In the genomic region with DNA sequence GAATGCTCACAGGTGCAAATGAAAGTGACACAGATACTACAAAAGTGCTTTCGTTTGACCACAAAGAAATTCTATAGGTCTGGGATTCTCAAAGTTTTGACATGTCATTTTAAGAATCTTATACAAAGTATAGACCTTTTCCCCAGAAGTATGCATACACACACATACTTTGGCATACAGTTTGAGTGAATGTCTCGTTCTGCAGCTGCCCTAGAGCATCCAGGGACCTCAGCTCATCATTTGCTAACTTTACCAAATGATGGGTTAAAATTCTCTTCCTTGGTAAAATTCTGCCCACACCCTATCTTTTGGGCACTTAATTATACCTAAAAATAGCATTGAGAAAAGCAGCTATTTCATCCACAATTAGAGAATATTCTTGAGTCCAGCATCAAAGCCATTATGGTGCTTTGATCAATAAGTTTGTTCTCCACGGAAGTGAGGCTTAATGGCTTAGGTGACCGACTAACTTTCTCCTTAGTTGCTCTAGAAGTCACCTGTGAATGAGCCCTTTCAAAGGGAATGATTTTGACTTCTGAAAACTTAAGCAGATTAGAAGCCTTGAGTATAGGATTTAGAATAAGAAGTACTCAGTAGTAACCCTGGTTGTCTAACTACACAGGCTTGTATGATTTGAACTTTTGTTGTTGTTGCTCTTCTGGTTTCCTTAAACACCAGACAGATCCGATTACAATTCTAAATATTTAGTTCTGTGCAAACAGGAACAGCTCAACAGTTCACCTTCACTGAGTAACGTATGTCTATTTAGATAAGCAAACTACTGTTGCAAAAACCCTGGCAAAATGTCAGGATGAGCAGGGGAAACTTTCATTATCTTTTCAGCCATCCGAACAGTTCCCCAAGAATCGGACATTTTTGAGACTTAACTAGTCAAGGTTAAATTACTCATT, we compare ENCODE assay signal across 16 cellular contexts.
DNase-seq lines count a peak whose midpoint lies in the region; ATAC-seq, FAIRE-seq and TF ChIP-seq lines count a peak whose summit lies in the region.
"Had no signal": no experiment of that assay in that cellular context is flagged by ENCODE, and none has a peak within 500 bp of the region (broad histone marks: within the 10 kb centered on the region; RNA-seq: fewer than 3 reads in every experiment).

No MANE protein-coding gene starts in this region.

- no peak overlapping the region for H2AFZ ChIP-seq in Karpas-422 (ENCODE audit: low read length)
- H2AFZ ChIP-seq in neural progenitor cell (replicated peaks): no peak overlapping the region

- TF ChIP-seq CTCF in D721Med (IDR thresholded peaks at IDR 0.05; ENCODE audit: insufficient read depth, missing control alignments): no peak
- TF ChIP-seq CTCF in neural progenitor cell (IDR thresholded peaks at IDR 0.05): no peak

- peaks cover 5% of the 10 kb centered on the region for H3K4me1 Mint-ChIP-seq in neural progenitor cell
- peaks cover 2% of the 10 kb centered on the region for H3K4me1 Mint-ChIP-seq in T-helper 2 cell treated with Interferon-gamma antibody and Interleukin-4, amounts not matched to agents 5 μg/mL and 100 μg/mL, for 36 hours (ENCODE audit: low read depth)

- H3K4me3 Mint-ChIP-seq in neural progenitor cell: no peak overlapping the region
- no peak overlapping the region for H3K4me3 Mint-ChIP-seq in T-helper 2 cell treated with Interferon-gamma antibody and Interleukin-4, amounts not matched to agents 5 μg/mL and 100 μg/mL, for 36 hours
- H3K4me3 Mint-ChIP-seq: activated T-cell treated with anti-CD3 and anti-CD28 coated beads, Interleukin-2, amount 50 U/mL, for 24 hours had no signal

- H3K9me3 Mint-ChIP-seq in neural progenitor cell: no peaks in the 10 kb centered on the region
- no peaks in the 10 kb centered on the region for H3K9me3 Mint-ChIP-seq in T-helper 2 cell treated with Interferon-gamma antibody and Interleukin-4, amounts not matched to agents 5 μg/mL and 100 μg/mL, for 36 hours
- H3K9me3 Mint-ChIP-seq: activated T-cell treated with anti-CD3 and anti-CD28 coated beads, Interleukin-2, amount 50 U/mL, for 24 hours had no signal

- 0 out of 2 replicates have a peak, but pooled peaks cover 5% of the 10 kb centered on the region for H4K20me1 ChIP-seq in Karpas-422 (ENCODE audit: insufficient read depth, low read depth, low read length)
- no peaks in the 10 kb centered on the region for H4K20me1 ChIP-seq in neural progenitor cell (ENCODE audit: low read depth)

- no peaks in the 10 kb centered on the region for H3K4me1 ChIP-seq in Karpas-422 (ENCODE audit: low read length)
- H3K4me1 ChIP-seq in adipocyte (ENCODE audit: control insufficient read depth, insufficient read depth, low read length): no peaks in the 10 kb centered on the region
- H3K4me1 ChIP-seq in neural progenitor cell: no peaks in the 10 kb centered on the region
- H3K4me1 ChIP-seq: gastroesophageal sphincter had no signal

- no peaks in the 10 kb centered on the region for H3K9me2 ChIP-seq in Karpas-422 (replicated peaks; ENCODE audit: insufficient read depth, low read length)

- H3K4me3 ChIP-seq in Karpas-422 (ENCODE audit: low read length): no peak overlapping the region
- peak overlapping the region; percentile 41 for H3K4me3 ChIP-seq in adipocyte (ENCODE audit: low read length)
- H3K4me3 ChIP-seq in neural progenitor cell: no peak overlapping the region
- H3K4me3 ChIP-seq: gastroesophageal sphincter, thoracic aorta had no signal

- H3K4me2 ChIP-seq in Karpas-422 (ENCODE audit: low read depth, low read length, poor library complexity, severe bottlenecking): no peak overlapping the region
- no peak overlapping the region for H3K4me2 ChIP-seq in neural progenitor cell

- ATAC-seq in left lobe of liver (peak; percentile 78), GM21786 (IDR thresholded peaks at IDR 0.05; ENCODE audit: unreplicated experiment) (no peak)
- ATAC-seq: gastroesophageal sphincter had no signal

- H3K27me3 ChIP-seq in Karpas-422 (ENCODE audit: low read length) (no peaks in the 10 kb centered on the region), adipocyte (replicated peaks; ENCODE audit: control insufficient read depth, insufficient read depth, low read length) (no peaks in the 10 kb centered on the region), neural progenitor cell (no peaks in the 10 kb centered on the region)
- H3K27me3 ChIP-seq: gastroesophageal sphincter had no signal

- H3K9me3 ChIP-seq in Karpas-422 (ENCODE audit: low read length): no peaks in the 10 kb centered on the region
- H3K9me3 ChIP-seq in adipocyte (ENCODE audit: control insufficient read depth, low read length): no peaks in the 10 kb centered on the region
- no peaks in the 10 kb centered on the region for H3K9me3 ChIP-seq in neural progenitor cell (ENCODE audit: low read depth)
- H3K9me3 ChIP-seq: gastroesophageal sphincter, thoracic aorta had no signal

- peaks cover 4% of the 10 kb centered on the region for H3K27me3 Mint-ChIP-seq in neural progenitor cell (ENCODE audit: insufficient read depth, low read depth)
- no peaks in the 10 kb centered on the region for H3K27me3 Mint-ChIP-seq in T-helper 2 cell treated with Interferon-gamma antibody and Interleukin-4, amounts not matched to agents 5 μg/mL and 100 μg/mL, for 36 hours (ENCODE audit: low read depth)
- H3K27me3 Mint-ChIP-seq: activated T-cell treated with anti-CD3 and anti-CD28 coated beads, Interleukin-2, amount 50 U/mL, for 24 hours had no signal

- H3K9ac ChIP-seq in Karpas-422 (ENCODE audit: low read length) (no peak overlapping the region), adipocyte (ENCODE audit: low read length) (no peak overlapping the region), neural progenitor cell (no peak overlapping the region)

- H3K27ac ChIP-seq in Karpas-422 (ENCODE audit: low read length): no peak overlapping the region
- H3K27ac ChIP-seq in neural progenitor cell: no peak overlapping the region
- H3K27ac ChIP-seq: gastroesophageal sphincter, thoracic aorta had no signal

- no peaks in the 10 kb centered on the region for H3F3A ChIP-seq in neural progenitor cell (ENCODE audit: low read depth)

- H3K27ac Mint-ChIP-seq in neural progenitor cell: no peak overlapping the region
- no peak overlapping the region for H3K27ac Mint-ChIP-seq in T-helper 2 cell treated with Interferon-gamma antibody and Interleukin-4, amounts not matched to agents 5 μg/mL and 100 μg/mL, for 36 hours
- H3K27ac Mint-ChIP-seq: activated T-cell treated with anti-CD3 and anti-CD28 coated beads, Interleukin-2, amount 50 U/mL, for 24 hours had no signal

- no peaks in the 10 kb centered on the region for H3K36me3 ChIP-seq in Karpas-422 (ENCODE audit: insufficient read depth, low read length)
- H3K36me3 ChIP-seq in adipocyte (ENCODE audit: control insufficient read depth, insufficient read depth, low read length, severe bottlenecking): no peaks in the 10 kb centered on the region
- no peaks in the 10 kb centered on the region for H3K36me3 ChIP-seq in neural progenitor cell
- H3K36me3 ChIP-seq: gastroesophageal sphincter, thoracic aorta had no signal

- DNase-seq in D721Med (ENCODE audit: insufficient read length, low spot score) (no peak), Karpas-422 (peak; percentile 27), adipocyte (ENCODE audit: low read depth) (peak; percentile 71), left lobe of liver (ENCODE audit: low spot score) (no peak), NCI-H1092 treated with DMSO at 0.1 percent for 48 hours (lab: John Stamatoyannopoulos, UW) (no peak), neural progenitor cell (ENCODE audit: low spot score) (no peak)
- no peak for DNase-seq in T-helper 2 cell treated with Interferon-gamma antibody and Interleukin-4, amounts not matched to agents 5 μg/mL and 100 μg/mL, for 36 hours (ENCODE audit: low spot score)
- DNase-seq: activated CD4-positive, CD25-positive, alpha-beta regulatory T cell; activated T-cell treated with anti-CD3 and anti-CD28 coated beads, Interleukin-2, amount 50 U/mL, for 24 hours; Calu3; caudate nucleus; NCI-H1436 treated with DMSO at 0.1 percent for 48 hours had no signal

- H3K36me3 Mint-ChIP-seq in neural progenitor cell: no peaks in the 10 kb centered on the region
- no peaks in the 10 kb centered on the region for H3K36me3 Mint-ChIP-seq in T-helper 2 cell treated with Interferon-gamma antibody and Interleukin-4, amounts not matched to agents 5 μg/mL and 100 μg/mL, for 36 hours (ENCODE audit: low read depth)

- H3K79me2 ChIP-seq in Karpas-422 (ENCODE audit: low read length): no peaks in the 10 kb centered on the region
- no peaks in the 10 kb centered on the region for H3K79me2 ChIP-seq in neural progenitor cell (ENCODE audit: low read depth)

- FAIRE-seq in D721Med (lab: Jason Lieb, UNC): peak; percentile 87
- FAIRE-seq: RCC 7860 had no signal

Comparison
In these comparisons a context has a peak if more than half of its experiments do, and no peak if none do; other contexts are left out.
1. DNase-seq: peak in Karpas-422 (single experiment) and adipocyte (single experiment); none in D721Med (single experiment), left lobe of liver (single experiment), NCI-H1092 treated with DMSO at 0.1 percent for 48 hours (single experiment), neural progenitor cell (single experiment) and T-helper 2 cell treated with Interferon-gamma antibody and Interleukin-4, amounts not matched to agents 5 μg/mL and 100 μg/mL, for 36 hours (single experiment).